Comparison of ENCODE assay signal across 1 cellular context in genomic region chr16:67216612-67217490, GRCh38.
A peak's percentile ranks its signal among the peaks of the same experiment; 100 is the strongest.
TF ChIP-seq lines count a peak whose summit lies in the region.

No MANE protein-coding gene starts in this region.

TF ChIP-seq in K562, 482 proteins besides CTCF, POLR2A, EP300 and RAD21 (continued from another document):
- no peak for TF ChIP-seq E4F1 (CRISPR knock-in tag; IDR thresholded peaks at IDR 0.05; ENCODE audit: borderline replicate concordance)
- TF ChIP-seq MGA (IDR thresholded peaks at IDR 0.05) = no peak
- no peak for TF ChIP-seq MLX (CRISPR knock-in tag; conservative IDR thresholded peaks at IDR 0.05)
- no peak for TF ChIP-seq ETV6 (IDR thresholded peaks at IDR 0.05; ENCODE audit: borderline replicate concordance in 1 of 2, low read depth in 2 of 2, low read length in 1 of 2)
- no peak for TF ChIP-seq ETV6 (CRISPR knock-in tag; IDR thresholded peaks at IDR 0.05; ENCODE audit: borderline replicate concordance)
- no peak for TF ChIP-seq ZNF124 (CRISPR knock-in tag; IDR thresholded peaks at IDR 0.05)
- TF ChIP-seq, protein P1, sequence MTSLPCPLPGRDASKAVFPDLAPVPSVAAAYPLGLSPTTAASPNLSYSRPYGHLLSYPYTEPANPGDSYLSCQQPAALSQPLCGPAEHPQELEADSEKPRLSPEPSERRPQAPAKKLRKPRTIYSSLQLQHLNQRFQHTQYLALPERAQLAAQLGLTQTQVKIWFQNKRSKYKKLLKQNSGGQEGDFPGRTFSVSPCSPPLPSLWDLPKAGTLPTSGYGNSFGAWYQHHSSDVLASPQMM (CRISPR knock-in tag; IDR thresholded peaks at IDR 0.05) = no peak
- peak; percentile 21 for TF ChIP-seq RBBP5 (IDR thresholded peaks at IDR 0.05; ENCODE audit: borderline replicate concordance, insufficient read depth, low read length, poor library complexity, severe bottlenecking)
- TF ChIP-seq TEAD2 (tag; IDR thresholded peaks at IDR 0.05) = no peak
- no peak for TF ChIP-seq HMG20B (CRISPR knock-in tag; IDR thresholded peaks at IDR 0.05)
- no peak for TF ChIP-seq PURB (CRISPR knock-in tag; IDR thresholded peaks at IDR 0.05; ENCODE audit: low read depth)
- no peak for TF ChIP-seq SRSF1 (IDR thresholded peaks at IDR 0.05; ENCODE audit: low read depth, low read length)
- no peak for TF ChIP-seq ZNF695 (CRISPR knock-in tag; IDR thresholded peaks at IDR 0.05)
- 0 out of 2 replicates have a peak, but pooled peaks have one; percentile 14 for TF ChIP-seq EHMT2 (IDR thresholded peaks at IDR 0.05)
- peak; percentile 38; the same call in 1 of the 2 replicates for TF ChIP-seq SMARCA4 (IDR thresholded peaks at IDR 0.05)
- no peak for TF ChIP-seq SNAPC5 (CRISPR knock-in tag; IDR thresholded peaks at IDR 0.05)
- TF ChIP-seq MCM7 (IDR thresholded peaks at IDR 0.05) = no peak
- no peak for TF ChIP-seq GTF2A2 (tag; IDR thresholded peaks at IDR 0.05)
- TF ChIP-seq RAD51 (IDR thresholded peaks at IDR 0.05; ENCODE audit: borderline replicate concordance, low read depth) = peak; percentile 61
